Comparison of ENCODE assay signal across 8 cellular contexts in the genomic region with DNA sequence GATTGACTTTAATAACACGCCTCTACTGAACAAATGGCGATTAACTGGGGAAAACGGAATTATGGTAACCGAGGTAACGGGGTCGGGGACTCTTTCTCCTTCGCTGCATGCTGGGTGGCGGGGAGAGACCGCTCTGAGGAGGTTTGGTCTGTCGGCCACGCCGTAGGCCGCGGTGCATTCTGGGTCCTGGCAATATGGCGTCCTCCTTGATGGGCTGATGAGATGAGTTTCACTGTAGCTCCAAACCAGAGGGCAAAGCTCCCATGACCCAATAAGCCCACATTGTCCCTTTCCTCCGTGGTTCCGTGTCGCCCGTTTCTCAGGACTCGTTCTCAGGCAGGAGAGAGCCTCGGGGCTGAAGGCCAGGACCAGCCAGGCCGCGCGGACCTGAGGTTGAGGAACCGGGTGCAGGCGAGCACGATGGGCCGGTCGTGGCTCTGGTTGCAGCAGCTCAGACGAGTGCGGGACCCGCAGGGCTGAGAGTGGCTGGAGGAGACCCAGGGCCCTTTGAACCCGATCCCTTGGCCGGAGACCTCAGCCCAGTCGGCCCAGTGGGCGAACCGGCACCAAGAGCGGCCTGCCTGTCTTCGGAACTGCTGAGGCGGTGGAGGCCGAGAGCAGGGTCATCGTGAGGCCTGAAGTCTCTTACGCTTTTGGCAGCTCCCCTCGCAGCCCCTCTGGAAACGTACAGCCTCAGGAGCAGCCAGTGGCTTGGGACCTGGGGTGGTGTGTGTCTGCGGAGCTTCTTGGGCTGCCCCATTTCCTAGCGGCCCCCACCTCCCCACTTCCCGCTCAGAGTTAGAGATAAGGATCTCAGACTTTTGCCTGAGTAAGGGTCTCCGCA. TPM values are rescaled to one million over a fixed set of nuclear protein-coding genes. Genes with fewer than 3 reads are reported as not detected.
DNase-seq lines count a peak whose midpoint lies in the region; ATAC-seq and TF ChIP-seq lines count a peak whose summit lies in the region.

A gene with protein sequence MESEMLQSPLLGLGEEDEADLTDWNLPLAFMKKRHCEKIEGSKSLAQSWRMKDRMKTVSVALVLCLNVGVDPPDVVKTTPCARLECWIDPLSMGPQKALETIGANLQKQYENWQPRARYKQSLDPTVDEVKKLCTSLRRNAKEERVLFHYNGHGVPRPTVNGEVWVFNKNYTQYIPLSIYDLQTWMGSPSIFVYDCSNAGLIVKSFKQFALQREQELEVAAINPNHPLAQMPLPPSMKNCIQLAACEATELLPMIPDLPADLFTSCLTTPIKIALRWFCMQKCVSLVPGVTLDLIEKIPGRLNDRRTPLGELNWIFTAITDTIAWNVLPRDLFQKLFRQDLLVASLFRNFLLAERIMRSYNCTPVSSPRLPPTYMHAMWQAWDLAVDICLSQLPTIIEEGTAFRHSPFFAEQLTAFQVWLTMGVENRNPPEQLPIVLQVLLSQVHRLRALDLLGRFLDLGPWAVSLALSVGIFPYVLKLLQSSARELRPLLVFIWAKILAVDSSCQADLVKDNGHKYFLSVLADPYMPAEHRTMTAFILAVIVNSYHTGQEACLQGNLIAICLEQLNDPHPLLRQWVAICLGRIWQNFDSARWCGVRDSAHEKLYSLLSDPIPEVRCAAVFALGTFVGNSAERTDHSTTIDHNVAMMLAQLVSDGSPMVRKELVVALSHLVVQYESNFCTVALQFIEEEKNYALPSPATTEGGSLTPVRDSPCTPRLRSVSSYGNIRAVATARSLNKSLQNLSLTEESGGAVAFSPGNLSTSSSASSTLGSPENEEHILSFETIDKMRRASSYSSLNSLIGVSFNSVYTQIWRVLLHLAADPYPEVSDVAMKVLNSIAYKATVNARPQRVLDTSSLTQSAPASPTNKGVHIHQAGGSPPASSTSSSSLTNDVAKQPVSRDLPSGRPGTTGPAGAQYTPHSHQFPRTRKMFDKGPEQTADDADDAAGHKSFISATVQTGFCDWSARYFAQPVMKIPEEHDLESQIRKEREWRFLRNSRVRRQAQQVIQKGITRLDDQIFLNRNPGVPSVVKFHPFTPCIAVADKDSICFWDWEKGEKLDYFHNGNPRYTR (N-terminal part only) (plus strand): TSS at position 184 of the 844 bp plus-strand sequence. CDS start 792 bp downstream, outside the sequence.

- intact Hi-C loops in uterus (cut with DNase I; ENCODE audit: low total_unique reads), result no loop called here

- H4K20me1 ChIP-seq in DOHH2 (ENCODE audit: control insufficient read depth, insufficient read depth, low read depth, low read length) (peaks cover 7% of the 10 kb centered on the region; the same call in 1 of the 2 replicates), hepatocyte (ENCODE audit: insufficient read depth, poor library complexity, severe bottlenecking) (peaks cover 4% of the 10 kb centered on the region)

- no peaks in the 10 kb centered on the region for H3K9me2 ChIP-seq in DOHH2 (replicated peaks; ENCODE audit: control insufficient read depth, low read length)
- no peaks in the 10 kb centered on the region for H3K9me2 ChIP-seq in hepatocyte (replicated peaks; ENCODE audit: insufficient read depth)

- H3K27ac ChIP-seq in DOHH2 (ENCODE audit: low read depth, low read length) (peak within 1 kb of the TSS; percentile 16; the same call in 1 of the 2 replicates), hepatocyte (peak within 1 kb of the TSS; percentile 83), rectal smooth muscle tissue (ENCODE audit: low read depth, low read length) (peak within 1 kb of the TSS; percentile 86), uterus (peak within 1 kb of the TSS; percentile 73 to 79)

- no peaks in the 10 kb centered on the region for H3K27me3 ChIP-seq in DOHH2 (ENCODE audit: control insufficient read depth, low read length)
- H3K27me3 ChIP-seq in hepatocyte, result no peaks in the 10 kb centered on the region
- H3K27me3 ChIP-seq in rectal smooth muscle tissue (ENCODE audit: control insufficient read depth, insufficient read depth, low read length), result no peaks in the 10 kb centered on the region
- no peaks in the 10 kb centered on the region for H3K27me3 ChIP-seq in uterus

- 1% methylated on average over 48 of the region's 49 CpGs for WGBS in hepatocyte (ENCODE audit: low lambda C conversion rate, missing lambda C conversion rate)

- H3K4me1 ChIP-seq in DOHH2 (ENCODE audit: control insufficient read depth, low read length) (peaks cover 17% of the 10 kb centered on the region), hepatocyte (ENCODE audit: insufficient read depth) (peaks cover 14% of the 10 kb centered on the region), rectal smooth muscle tissue (ENCODE audit: control insufficient read depth, insufficient read depth, low read length) (peaks cover 11% of the 10 kb centered on the region), uterus (peaks cover 0 to 11% of the 10 kb centered on the region in 2 donors)

- H3K4me3 ChIP-seq in DOHH2 (ENCODE audit: low read length), result peak within 1 kb of the TSS; percentile 98
- H3K4me3 ChIP-seq in hepatocyte, result peak within 1 kb of the TSS; percentile 62
- H3K4me3 ChIP-seq in rectal smooth muscle tissue (ENCODE audit: low read length), result peak within 1 kb of the TSS; percentile 99
- peak within 1 kb of the TSS; percentile 85 to 95 for H3K4me3 ChIP-seq in uterus

- peak within 1 kb of the TSS; percentile 88 for H3K9ac ChIP-seq in rectal smooth muscle tissue (ENCODE audit: low read length)

- DNase-seq in NCI-H2081 (lab: John Stamatoyannopoulos, UW) (peak; percentile 95), T1000 (lab: John Stamatoyannopoulos, UW) (peak; percentile 85), astrocyte of the hippocampus (ENCODE audit: low read depth, low spot score) (peak; percentile 96), hepatocyte (ENCODE audit: low spot score) (peak; percentile 92), uterus (peak; percentile 86 to 90)

- H3K9me3 ChIP-seq in DOHH2 (ENCODE audit: control insufficient read depth, insufficient read depth, low read length) (no peaks in the 10 kb centered on the region), hepatocyte (ENCODE audit: low read depth) (no peaks in the 10 kb centered on the region), uterus (no peaks in the 10 kb centered on the region)

- H3K36me3 ChIP-seq in DOHH2 (ENCODE audit: control insufficient read depth, low read length) (peaks cover 17% of the 10 kb centered on the region), hepatocyte (replicated peaks; ENCODE audit: insufficient read depth, low read depth) (no peaks in the 10 kb centered on the region), rectal smooth muscle tissue (ENCODE audit: control insufficient read depth, insufficient read depth, low read length) (no peaks in the 10 kb centered on the region), uterus (no peaks in the 10 kb centered on the region)

- TF ChIP-seq CTCF in DOHH2 (IDR thresholded peaks at IDR 0.05; ENCODE audit: low read depth, low read length, poor library complexity, severe bottlenecking) (no peak), hepatocyte (IDR thresholded peaks at IDR 0.05; ENCODE audit: poor library complexity) (no peak), uterus (IDR thresholded peaks at IDR 0.05) (peak in 2 of 4 experiments; percentile 19 to 26)

- H2AFZ ChIP-seq in hepatocyte, result peak within 1 kb of the TSS; percentile 93

- peak within 1 kb of the TSS; percentile 75 for H3K4me2 ChIP-seq in DOHH2 (ENCODE audit: low read length)
- peak within 1 kb of the TSS; percentile 94 for H3K4me2 ChIP-seq in hepatocyte

- peak; percentile 57 for ATAC-seq in HG02623 (IDR thresholded peaks at IDR 0.05; ENCODE audit: unreplicated experiment)

- no peak for TF ChIP-seq POLR2A in uterus (IDR thresholded peaks at IDR 0.05)

- H3F3A ChIP-seq in DOHH2 (ENCODE audit: control insufficient read depth, insufficient read depth), result no peaks in the 10 kb centered on the region

- peaks cover 53% of the 10 kb centered on the region for H3K79me2 ChIP-seq in DOHH2 (ENCODE audit: control insufficient read depth, low read length)
- H3K79me2 ChIP-seq in hepatocyte, result peaks cover 51% of the 10 kb centered on the region

RNA-seq across cellular contexts. Expression of the gene that starts here (rescaled TPM):
- total RNA-seq in hepatocyte (11.9 and 20.6 TPM in 2 replicates), uterus (10 to 100 TPM; 19.0 to 48.3 (median 27.3) TPM)
- 12.5 and 14.1 TPM in 2 replicates for polyA plus RNA-seq in hepatocyte

Comparison
In these comparisons a context has a peak if more than half of its experiments do, and no peak if none do; other contexts are left out.
1. Peak in every context shown above with its lines: DNase-seq, ATAC-seq, H3K4me3 ChIP-seq and H3K27ac ChIP-seq.
2. H3K27ac ChIP-seq: peak in every context shown above with its lines; median percentile 86 in rectal smooth muscle tissue; 83 in hepatocyte; 76 in uterus; 16 in DOHH2.